In genomic region chr20:35723652-35724320, GRCh38 we compare ENCODE assay signal across 1 cellular context.
A peak's percentile ranks its signal among the peaks of the same experiment; 100 is the strongest.
TF ChIP-seq lines count a peak whose summit lies in the region.

No MANE protein-coding gene starts in this region.

TF ChIP-seq in HepG2, 621 proteins besides CTCF, POLR2A, EP300 and RAD21 (continued from another document):
- TF ChIP-seq, protein P1, sequence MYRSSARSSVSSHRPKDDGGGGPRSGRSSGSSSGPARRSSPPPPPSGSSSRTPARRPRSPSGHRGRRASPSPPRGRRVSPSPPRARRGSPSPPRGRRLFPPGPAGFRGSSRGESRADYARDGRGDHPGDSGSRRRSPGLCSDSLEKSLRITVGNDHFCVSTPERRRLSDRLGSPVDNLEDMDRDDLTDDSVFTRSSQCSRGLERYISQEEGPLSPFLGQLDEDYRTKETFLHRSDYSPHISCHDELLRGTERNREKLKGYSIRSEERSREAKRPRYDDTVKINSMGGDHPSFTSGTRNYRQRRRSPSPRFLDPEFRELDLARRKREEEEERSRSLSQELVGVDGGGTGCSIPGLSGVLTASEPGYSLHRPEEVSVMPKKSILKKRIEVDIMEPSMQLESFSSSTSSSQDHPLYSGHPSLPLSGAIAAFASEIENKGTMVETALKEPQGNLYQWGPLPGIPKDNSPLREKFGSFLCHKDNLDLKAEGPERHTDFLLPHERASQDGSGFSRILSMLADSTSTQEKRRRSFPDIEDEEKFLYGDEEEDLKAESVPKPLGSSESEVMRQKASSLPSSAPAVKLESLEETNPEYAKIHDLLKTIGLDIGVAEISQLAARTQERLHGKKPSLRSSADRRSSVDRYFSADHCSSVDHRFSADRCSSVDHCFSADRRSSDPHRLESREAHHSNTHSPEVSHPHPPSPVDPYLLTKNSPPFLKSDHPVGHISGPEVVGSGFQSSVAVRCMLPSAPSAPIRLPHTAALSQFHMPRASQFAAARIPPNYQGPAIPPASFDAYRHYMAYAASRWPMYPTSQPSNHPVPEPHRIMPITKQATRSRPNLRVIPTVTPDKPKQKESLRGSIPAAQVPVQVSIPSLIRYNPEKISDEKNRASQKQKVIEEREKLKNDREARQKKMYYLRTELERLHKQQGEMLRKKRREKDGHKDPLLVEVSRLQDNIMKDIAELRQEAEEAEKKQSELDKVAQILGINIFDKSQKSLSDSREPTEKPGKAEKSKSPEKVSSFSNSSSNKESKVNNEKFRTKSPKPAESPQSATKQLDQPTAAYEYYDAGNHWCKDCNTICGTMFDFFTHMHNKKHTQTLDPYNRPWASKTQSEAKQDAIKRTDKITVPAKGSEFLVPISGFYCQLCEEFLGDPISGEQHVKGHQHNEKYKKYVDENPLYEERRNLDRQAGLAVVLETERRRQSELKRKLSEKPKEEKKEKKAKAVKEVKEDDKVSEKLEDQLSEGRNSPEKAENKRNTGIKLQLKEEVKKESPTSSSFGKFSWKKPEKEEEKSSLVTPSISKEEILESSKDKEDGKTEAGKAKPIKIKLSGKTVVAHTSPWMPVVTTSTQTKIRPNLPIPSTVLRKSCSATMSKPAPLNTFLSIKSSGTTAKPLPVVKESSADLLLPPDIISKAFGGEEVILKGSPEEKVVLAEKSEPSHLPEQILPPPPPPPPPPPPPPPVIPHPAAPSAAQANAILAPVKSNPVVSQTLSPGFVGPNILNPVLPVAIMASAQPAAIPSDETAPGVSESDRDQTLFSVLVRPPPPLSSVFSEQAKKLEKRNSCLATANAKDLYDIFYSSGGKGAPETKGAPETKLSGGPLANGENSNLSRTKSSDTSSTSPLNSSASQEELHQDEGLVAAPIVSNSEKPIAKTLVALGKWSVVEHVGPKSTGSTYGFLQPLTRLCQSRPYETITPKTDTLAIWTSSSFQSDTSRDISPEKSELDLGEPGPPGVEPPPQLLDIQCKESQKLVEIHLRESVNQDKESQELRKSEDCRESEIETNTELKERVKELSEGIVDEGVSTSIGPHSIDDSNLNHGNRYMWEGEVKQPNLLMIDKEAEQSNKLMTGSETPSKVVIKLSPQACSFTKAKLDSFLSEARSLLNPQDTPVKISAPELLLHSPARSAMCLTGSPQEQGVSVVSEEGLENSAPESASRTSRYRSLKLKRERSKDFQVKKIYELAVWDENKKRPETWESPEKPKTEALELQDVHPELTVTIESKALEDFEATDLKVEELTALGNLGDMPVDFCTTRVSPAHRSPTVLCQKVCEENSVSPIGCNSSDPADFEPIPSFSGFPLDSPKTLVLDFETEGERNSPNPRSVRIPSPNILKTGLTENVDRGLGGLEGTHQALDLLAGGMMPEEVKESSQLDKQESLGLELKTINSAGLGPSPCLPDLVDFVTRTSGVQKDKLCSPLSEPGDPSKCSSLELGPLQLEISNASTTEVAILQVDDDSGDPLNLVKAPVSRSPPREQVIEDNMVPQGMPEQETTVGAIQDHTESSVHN (CRISPR knock-in tag; IDR thresholded peaks at IDR 0.05), result 0 out of 2 replicates have a peak, but pooled peaks have one; percentile 74
- peak; percentile 14; the same call in 1 of the 2 replicates for TF ChIP-seq POLR2G (IDR thresholded peaks at IDR 0.05; ENCODE audit: low read depth, low read length)
- TF ChIP-seq POLR2AphosphoS2 (IDR thresholded peaks at IDR 0.05; ENCODE audit: low read depth, low read length), result peak; percentile 10; the same call in 1 of the 2 replicates
- TF ChIP-seq ZNF572 (CRISPR knock-in tag; IDR thresholded peaks at IDR 0.05), result peak; percentile 54; the same call in 1 of the 2 replicates
- TF ChIP-seq ZNF883 (CRISPR knock-in tag; IDR thresholded peaks at IDR 0.05; ENCODE audit: not compliant biosample characterization), result peak; percentile 58
- TF ChIP-seq, protein P2, sequence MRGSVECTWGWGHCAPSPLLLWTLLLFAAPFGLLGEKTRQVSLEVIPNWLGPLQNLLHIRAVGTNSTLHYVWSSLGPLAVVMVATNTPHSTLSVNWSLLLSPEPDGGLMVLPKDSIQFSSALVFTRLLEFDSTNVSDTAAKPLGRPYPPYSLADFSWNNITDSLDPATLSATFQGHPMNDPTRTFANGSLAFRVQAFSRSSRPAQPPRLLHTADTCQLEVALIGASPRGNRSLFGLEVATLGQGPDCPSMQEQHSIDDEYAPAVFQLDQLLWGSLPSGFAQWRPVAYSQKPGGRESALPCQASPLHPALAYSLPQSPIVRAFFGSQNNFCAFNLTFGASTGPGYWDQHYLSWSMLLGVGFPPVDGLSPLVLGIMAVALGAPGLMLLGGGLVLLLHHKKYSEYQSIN (CRISPR knock-in tag; IDR thresholded peaks at IDR 0.05; ENCODE audit: borderline replicate concordance), result 0 out of 2 replicates have a peak, but pooled peaks have one; percentile 13
TF ChIP-seq in HepG2: peak in this region for 30; not testable (repeated sequence) for 591.
